ENCODE assay signal across 21 cellular contexts in the genomic region with DNA sequence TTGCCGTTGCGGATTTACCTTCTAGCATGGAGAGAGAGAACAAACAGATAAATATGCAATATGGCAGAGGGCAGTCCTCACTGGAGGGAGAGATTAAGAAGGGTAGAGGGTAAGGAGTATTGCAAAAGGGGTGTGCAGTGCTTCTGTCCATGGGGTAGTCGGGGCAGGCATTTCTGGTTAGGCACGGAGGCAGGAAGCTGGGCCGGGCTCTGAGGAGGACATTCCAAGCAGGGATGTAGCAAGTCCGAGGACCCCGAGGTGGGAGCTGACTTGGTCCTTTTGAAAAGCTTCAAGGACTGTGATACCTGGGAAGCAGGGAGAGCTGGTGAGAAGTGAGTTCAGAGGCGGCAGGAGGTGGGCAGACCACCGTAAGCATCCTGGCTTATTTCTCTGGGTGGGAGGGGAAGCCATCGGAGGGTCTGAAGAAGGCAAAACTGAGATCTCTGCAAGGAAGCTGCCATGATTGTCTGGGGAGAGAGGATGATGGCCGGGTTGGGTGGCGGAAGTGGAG.
DNase-seq lines count a peak whose midpoint lies in the region; ATAC-seq and TF ChIP-seq lines count a peak whose summit lies in the region.
"Had no signal": no experiment of that assay in that cellular context is flagged by ENCODE, and none has a peak within 500 bp of the region (broad histone marks: within the 10 kb centered on the region; RNA-seq: fewer than 3 reads in every experiment).

No MANE protein-coding gene starts in this region.

- CTCF ChIA-PET in IMR-90 (lab: Yijun Ruan, JAX): interaction anchor here (0.7 kb wide), 1 partner anchor 214 kb away, joined by 3 read pairs; no protein-coding TSS in a partner anchor

- no peak overlapping the region for H3K4ac ChIP-seq in IMR-90 (ENCODE audit: low read depth, low read length)

- peak overlapping the region; percentile 50; the same call in 1 of the 2 replicates for H2BK20ac ChIP-seq in IMR-90 (ENCODE audit: low read depth, low read length)

- H3K9me3 ChIP-seq in IMR-90 (ENCODE audit: control insufficient read depth, insufficient read depth, low read length) (no peaks in the 10 kb centered on the region), neural progenitor cell (ENCODE audit: low read depth) (no peaks in the 10 kb centered on the region)
- H3K9me3 ChIP-seq: A549, BE2C had no signal

- no peak overlapping the region for H3K14ac ChIP-seq in IMR-90 (replicated peaks; ENCODE audit: low read depth, low read length)

- no peak overlapping the region for H2BK5ac ChIP-seq in IMR-90 (ENCODE audit: low read depth, low read length, poor library complexity, severe bottlenecking)

- H3K56ac ChIP-seq in IMR-90 (ENCODE audit: extremely low read depth, insufficient read depth, low read length): no peak overlapping the region

- DNase-seq in activated naive CD4-positive, alpha-beta T cell (lab: John Stamatoyannopoulos, UW): no peak
- DNase-seq in IMR-90 (no peak), endothelial cell (ENCODE audit: low spot score) (no peak), progenitor cell of endocrine pancreas (ENCODE audit: low spot score, unreplicated experiment) (no peak), neural progenitor cell (ENCODE audit: low spot score) (no peak)
- DNase-seq: 8988T; ACHN; BE2C; CD4-positive, alpha-beta T cell; CD8-positive, alpha-beta memory T cell; DMS 273 treated with DMSO at 0.1 percent for 48 hours; DMS79 treated with DMSO at 0.1 percent for 48 hours; GOT3; HFFc6 had no signal

- H4K8ac ChIP-seq in IMR-90 (ENCODE audit: low read depth in 2 of 2, low read length in 2 of 2): no peak overlapping the region; a peak in 1 of 4 replicates

- H3K4me3 Mint-ChIP-seq in activated naive CD4-positive, alpha-beta T cell treated with anti-CD3 and anti-CD28 coated beads, Interleukin-2, amount 50 U/mL, for 24 hours: no peak overlapping the region
- no peak overlapping the region for H3K4me3 Mint-ChIP-seq in endothelial cell (ENCODE audit: unreplicated experiment)
- no peak overlapping the region for H3K4me3 Mint-ChIP-seq in progenitor cell of endocrine pancreas (ENCODE audit: low read depth)
- no peak overlapping the region for H3K4me3 Mint-ChIP-seq in neural progenitor cell
- H3K4me3 Mint-ChIP-seq: CD14-positive monocyte; CD4-positive, alpha-beta T cell; HFFc6 had no signal

- no peaks in the 10 kb centered on the region for H3K36me3 ChIP-seq in IMR-90 (ENCODE audit: control insufficient read depth, insufficient read depth, low read length)
- no peaks in the 10 kb centered on the region for H3K36me3 ChIP-seq in neural progenitor cell
- H3K36me3 ChIP-seq: BE2C; BLaER1 treated with 17β-estradiol and CSF1 and Interleukin-3, amounts not matched to agents 10 nM and 100 nM; HAP-1 had no signal

- H3K4me2 ChIP-seq in IMR-90 (ENCODE audit: low read depth, low read length) (no peak overlapping the region), neural progenitor cell (no peak overlapping the region)
- H3K4me2 ChIP-seq: A549; BLaER1 treated with 17β-estradiol and CSF1 and Interleukin-3, amounts not matched to agents 10 nM and 100 nM had no signal

- peaks cover 5% of the 10 kb centered on the region for H3K27me3 Mint-ChIP-seq in activated naive CD4-positive, alpha-beta T cell treated with anti-CD3 and anti-CD28 coated beads, Interleukin-2, amount 50 U/mL, for 24 hours
- H3K27me3 Mint-ChIP-seq in endothelial cell (ENCODE audit: unreplicated experiment) (peaks cover 11% of the 10 kb centered on the region), progenitor cell of endocrine pancreas (peaks cover 14% of the 10 kb centered on the region), neural progenitor cell (ENCODE audit: insufficient read depth, low read depth) (no peaks in the 10 kb centered on the region)

- 72% methylated on average over 7 of the region's 12 CpGs; no CpG with 5 or more reads in 1 of the 2 experiments for WGBS in IMR-90 (ENCODE audit: extremely low coverage in 2 of 2, insufficient read length in 1 of 2), 2 experiments

- no peak overlapping the region for H3K27ac ChIP-seq in IMR-90 (ENCODE audit: insufficient read depth, low read length)
- no peak overlapping the region for H3K27ac ChIP-seq in neural progenitor cell
- H3K27ac ChIP-seq: A549; BLaER1 treated with 17β-estradiol and CSF1 and Interleukin-3, amounts not matched to agents 10 nM and 100 nM had no signal

- no peak for TF ChIP-seq CTCF in IMR-90 (conservative IDR thresholded peaks at IDR 0.05; ENCODE audit: low read depth, low read length)
- no peak for TF ChIP-seq CTCF in endothelial cell (IDR thresholded peaks at IDR 0.05; ENCODE audit: unreplicated experiment)
- no peak for TF ChIP-seq CTCF in progenitor cell of endocrine pancreas (IDR thresholded peaks at IDR 0.05; ENCODE audit: unreplicated experiment)
- TF ChIP-seq CTCF in neural progenitor cell (IDR thresholded peaks at IDR 0.05): no peak

- H3K4me3 ChIP-seq in IMR-90 (ENCODE audit: insufficient read depth, low read depth, low read length): no peak overlapping the region
- H3K4me3 ChIP-seq in neural progenitor cell: no peak overlapping the region
- H3K4me3 ChIP-seq: A549; BLaER1 treated with 17β-estradiol and CSF1 and Interleukin-3, amounts not matched to agents 10 nM and 100 nM; HAP-1 had no signal

- H2AFZ ChIP-seq in IMR-90 (replicated peaks; ENCODE audit: low read length, poor library complexity): no peak overlapping the region
- H2AFZ ChIP-seq in neural progenitor cell (replicated peaks): no peak overlapping the region

- peaks cover 6% of the 10 kb centered on the region; the same call in 1 of the 2 replicates for H3K4me1 ChIP-seq in IMR-90 (ENCODE audit: control insufficient read depth, insufficient read depth, low read length)
- H3K4me1 ChIP-seq in neural progenitor cell: no peaks in the 10 kb centered on the region
- H3K4me1 ChIP-seq: A549, BE2C, HAP-1 had no signal

- peaks cover 8% of the 10 kb centered on the region for H3F3A ChIP-seq in neural progenitor cell (ENCODE audit: low read depth)

- intact Hi-C loops in IMR-90 (cut with micrococcal nuclease): no loop called here

- no TSS peak for BruUV-seq in IMR-90 (replicated peaks; lab: Mats Ljungman, UMichigan)

- H3K9me1 ChIP-seq in IMR-90 (ENCODE audit: insufficient read depth, low read length): no peaks in the 10 kb centered on the region

- no peaks in the 10 kb centered on the region for H3K36me3 Mint-ChIP-seq in activated naive CD4-positive, alpha-beta T cell treated with anti-CD3 and anti-CD28 coated beads, Interleukin-2, amount 50 U/mL, for 24 hours
- peaks cover 6% of the 10 kb centered on the region for H3K36me3 Mint-ChIP-seq in endothelial cell (ENCODE audit: low read depth, unreplicated experiment)
- H3K36me3 Mint-ChIP-seq in progenitor cell of endocrine pancreas (ENCODE audit: insufficient read depth): no peaks in the 10 kb centered on the region
- no peaks in the 10 kb centered on the region for H3K36me3 Mint-ChIP-seq in neural progenitor cell
- H3K36me3 Mint-ChIP-seq: CD14-positive monocyte had no signal

- in situ Hi-C loops in IMR-90 (cut with MboI; ENCODE audit: low sequenced_read_pairs): no loop called here

- POLR2A ChIA-PET in IMR-90 (lab: Charles Lee; ENCODE audit: unreplicated experiment): no interaction called here

- H2BK120ac ChIP-seq in IMR-90 (ENCODE audit: low read depth, low read length): no peak overlapping the region; the same call in 1 of the 2 replicates

- no peak overlapping the region for H4K5ac ChIP-seq in IMR-90 (ENCODE audit: low read depth, low read length)

- no peaks in the 10 kb centered on the region for H3K79me2 ChIP-seq in neural progenitor cell (ENCODE audit: low read depth)

- dilution Hi-C loops in IMR-90 (cut with HindIII; ENCODE audit: low sequenced_read_pairs, unreplicated experiment): no loop called here

- no peak overlapping the region; the same call in 1 of the 2 replicates for H4K91ac ChIP-seq in IMR-90 (ENCODE audit: insufficient read depth, low read depth, low read length)

- H3K18ac ChIP-seq in IMR-90 (ENCODE audit: low read depth, low read length): no peak overlapping the region

- 0 out of 2 replicates have a peak overlapping the region, but pooled peaks have one; percentile 12 for H2AK5ac ChIP-seq in IMR-90 (ENCODE audit: low read depth, low read length)

- TF ChIP-seq RAD21 in IMR-90 (IDR thresholded peaks at IDR 0.05; ENCODE audit: low read length): no peak

- no peak overlapping the region for H3K23ac ChIP-seq in IMR-90 (ENCODE audit: low read depth, low read length)

- H4K20me1 ChIP-seq in IMR-90 (ENCODE audit: insufficient read depth, low read length) (no peaks in the 10 kb centered on the region), neural progenitor cell (ENCODE audit: low read depth) (no peaks in the 10 kb centered on the region)
- H4K20me1 ChIP-seq: BLaER1 treated with 17β-estradiol and CSF1 and Interleukin-3, amounts not matched to agents 10 nM and 100 nM had no signal

- H3K79me1 ChIP-seq in IMR-90 (ENCODE audit: low read depth in 1 of 2, low read length in 2 of 2): no peaks in the 10 kb centered on the region

- H3K4me1 Mint-ChIP-seq in activated naive CD4-positive, alpha-beta T cell treated with anti-CD3 and anti-CD28 coated beads, Interleukin-2, amount 50 U/mL, for 24 hours: no peaks in the 10 kb centered on the region
- peaks cover 36% of the 10 kb centered on the region for H3K4me1 Mint-ChIP-seq in endothelial cell (ENCODE audit: unreplicated experiment)
- H3K4me1 Mint-ChIP-seq in progenitor cell of endocrine pancreas (ENCODE audit: low read depth): peaks cover 27% of the 10 kb centered on the region
- peaks cover 4% of the 10 kb centered on the region for H3K4me1 Mint-ChIP-seq in neural progenitor cell
- H3K4me1 Mint-ChIP-seq: CD14-positive monocyte had no signal

- TF ChIP-seq POLR2A in IMR-90 (IDR thresholded peaks at IDR 0.05; ENCODE audit: low read depth, low read length): no peak

- no peak overlapping the region for H3K9ac ChIP-seq in IMR-90 (ENCODE audit: low read depth, low read length)
- no peak overlapping the region for H3K9ac ChIP-seq in neural progenitor cell
- H3K9ac ChIP-seq: BLaER1 treated with 17β-estradiol and CSF1 and Interleukin-3, amounts not matched to agents 10 nM and 100 nM had no signal

- H3K27me3 ChIP-seq in IMR-90 (ENCODE audit: control insufficient read depth, insufficient read depth, low read length) (peaks cover 2% of the 10 kb centered on the region; the same call in 1 of the 2 replicates), neural progenitor cell (no peaks in the 10 kb centered on the region)
- H3K27me3 ChIP-seq: BE2C; BLaER1 treated with 17β-estradiol and CSF1 and Interleukin-3, amounts not matched to agents 10 nM and 100 nM had no signal

- ATAC-seq in IMR-90 (ENCODE audit: low read depth) (no peak), GM18511 (IDR thresholded peaks at IDR 0.05; ENCODE audit: unreplicated experiment) (no peak), GM21723 (IDR thresholded peaks at IDR 0.05; ENCODE audit: unreplicated experiment) (no peak)
- ATAC-seq: A549 had no signal

- peak overlapping the region; percentile 71 for H3K27ac Mint-ChIP-seq in activated naive CD4-positive, alpha-beta T cell treated with anti-CD3 and anti-CD28 coated beads, Interleukin-2, amount 50 U/mL, for 24 hours
- H3K27ac Mint-ChIP-seq in endothelial cell (ENCODE audit: unreplicated experiment) (peak overlapping the region; percentile 67), progenitor cell of endocrine pancreas (peak overlapping the region; percentile 74), neural progenitor cell (no peak overlapping the region)
- H3K27ac Mint-ChIP-seq: CD4-positive, alpha-beta T cell; HFFc6 had no signal

- no peak overlapping the region for H2BK15ac ChIP-seq in IMR-90 (ENCODE audit: low read depth, low read length)

- H3K9me3 Mint-ChIP-seq in activated naive CD4-positive, alpha-beta T cell treated with anti-CD3 and anti-CD28 coated beads, Interleukin-2, amount 50 U/mL, for 24 hours: no peaks in the 10 kb centered on the region
- H3K9me3 Mint-ChIP-seq in endothelial cell (ENCODE audit: unreplicated experiment) (no peaks in the 10 kb centered on the region), progenitor cell of endocrine pancreas (ENCODE audit: low read depth) (no peaks in the 10 kb centered on the region), neural progenitor cell (no peaks in the 10 kb centered on the region)
- H3K9me3 Mint-ChIP-seq: CD4-positive, alpha-beta T cell; CD8-positive, alpha-beta memory T cell had no signal

- H2AK9ac ChIP-seq in IMR-90 (replicated peaks; ENCODE audit: low read depth, low read length, poor library complexity): no peak overlapping the region
